Comparison of ENCODE assay signal across 18 cellular contexts in the genomic region with DNA sequence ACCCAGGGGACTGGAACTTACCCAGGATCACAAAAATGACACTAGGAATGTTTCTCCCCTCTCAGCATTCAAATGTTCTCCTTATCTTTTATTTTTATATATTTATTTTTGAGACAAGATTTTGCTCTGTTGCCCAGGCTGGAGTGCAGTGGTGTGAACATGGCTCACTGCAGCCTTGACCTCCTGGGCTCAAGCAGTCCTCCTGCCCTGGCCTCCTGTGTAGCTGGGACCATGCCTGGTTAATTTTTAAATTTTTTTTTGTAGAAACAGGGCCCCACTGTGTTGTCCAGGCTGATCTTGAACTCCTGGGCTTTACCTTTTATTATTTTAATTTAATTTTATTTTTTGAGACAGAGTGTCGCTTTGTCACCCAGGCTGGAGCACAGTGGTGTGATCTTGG.
"Had no signal": no experiment of that assay in that cellular context is flagged by ENCODE, and none has a peak within 500 bp of the region (broad histone marks: within the 10 kb centered on the region; RNA-seq: fewer than 3 reads in every experiment).

No MANE protein-coding gene starts in this region.

- H3K4me3 ChIP-seq: esophagus muscularis mucosa, gastrocnemius medialis, heart right ventricle, psoas muscle, sigmoid colon, skin epidermis had no signal

- H3K27me3 Mint-ChIP-seq: stimulated activated naive B cell treated with anti-CD40 and anti-IgM and Interleukin-4, amounts not matched to agents 10 μg/mL and 1 μg/mL and 100 μg/mL, for 72 hours; stimulated activated naive CD8-positive, alpha-beta T cell treated with anti-CD3 and anti-CD28 coated beads, Interleukin-15, amount 100 ng/mL, for 72 hours; type B pancreatic cell had no signal

- H3K27me3 ChIP-seq: esophagus muscularis mucosa, gastrocnemius medialis, heart right ventricle, pancreas, sigmoid colon had no signal

- H3K9me3 Mint-ChIP-seq: natural killer cell; stimulated activated naive B cell treated with anti-CD40 and anti-IgM and Interleukin-4, amounts not matched to agents 10 μg/mL and 1 μg/mL and 100 μg/mL, for 72 hours; stimulated activated naive CD8-positive, alpha-beta T cell treated with anti-CD3 and anti-CD28 coated beads, Interleukin-15, amount 100 ng/mL, for 72 hours; type B pancreatic cell had no signal

- H3K36me3 ChIP-seq: esophagus muscularis mucosa, gastrocnemius medialis, heart right ventricle, pancreas, sigmoid colon had no signal

- DNase-seq: effector memory CD4-positive, alpha-beta T cell; gastrocnemius medialis; heart right ventricle; hypothalamus; kidney glomerular epithelial cell; natural killer cell; occipital lobe; psoas muscle; sigmoid colon; stimulated activated CD4-positive, alpha-beta T cell treated with anti-CD3 and anti-CD28 coated beads, Interleukin-2, amount 100 ng/mL, for 24 hours; stimulated activated CD4-positive, alpha-beta T cell treated with anti-CD3 and anti-CD28 coated beads, Interleukin-4, amount 100 ng/mL, for 4 hours; stimulated activated naive B cell treated with anti-CD40 and anti-IgM and Interleukin-4, amounts not matched to agents 10 μg/mL and 1 μg/mL and 100 μg/mL, for 72 hours; stimulated activated naive CD8-positive, alpha-beta T cell treated with anti-CD3 and anti-CD28 coated beads, Interleukin-15, amount 100 ng/mL, for 72 hours had no signal

- H3K4me1 ChIP-seq: esophagus muscularis mucosa, gastrocnemius medialis, heart right ventricle, psoas muscle, sigmoid colon had no signal

- H3K4me1 Mint-ChIP-seq: natural killer cell; stimulated activated naive B cell treated with anti-CD40 and anti-IgM and Interleukin-4, amounts not matched to agents 10 μg/mL and 1 μg/mL and 100 μg/mL, for 72 hours had no signal

- H3K36me3 Mint-ChIP-seq: natural killer cell had no signal

- H3K4me3 Mint-ChIP-seq: natural killer cell; stimulated activated naive B cell treated with anti-CD40 and anti-IgM and Interleukin-4, amounts not matched to agents 10 μg/mL and 1 μg/mL and 100 μg/mL, for 72 hours; stimulated activated naive CD8-positive, alpha-beta T cell treated with anti-CD3 and anti-CD28 coated beads, Interleukin-15, amount 100 ng/mL, for 72 hours; type B pancreatic cell had no signal

- H3K27ac ChIP-seq: epithelial cell of prostate, esophagus muscularis mucosa, gastrocnemius medialis, heart right ventricle, psoas muscle, sigmoid colon, skin epidermis had no signal

- H3K27ac Mint-ChIP-seq: natural killer cell; stimulated activated naive B cell treated with anti-CD40 and anti-IgM and Interleukin-4, amounts not matched to agents 10 μg/mL and 1 μg/mL and 100 μg/mL, for 72 hours; stimulated activated naive CD8-positive, alpha-beta T cell treated with anti-CD3 and anti-CD28 coated beads, Interleukin-15, amount 100 ng/mL, for 72 hours; type B pancreatic cell had no signal

- ATAC-seq: gastrocnemius medialis; heart right ventricle; natural killer cell; psoas muscle; stimulated activated naive B cell treated with anti-CD40 and anti-IgM and Interleukin-4, amounts not matched to agents 10 μg/mL and 1 μg/mL and 100 μg/mL, for 72 hours had no signal

- H3K9me3 ChIP-seq: esophagus muscularis mucosa, gastrocnemius medialis, pancreas, psoas muscle, sigmoid colon had no signal
